7 cellular contexts compared by ENCODE assay signal in the genomic region with DNA sequence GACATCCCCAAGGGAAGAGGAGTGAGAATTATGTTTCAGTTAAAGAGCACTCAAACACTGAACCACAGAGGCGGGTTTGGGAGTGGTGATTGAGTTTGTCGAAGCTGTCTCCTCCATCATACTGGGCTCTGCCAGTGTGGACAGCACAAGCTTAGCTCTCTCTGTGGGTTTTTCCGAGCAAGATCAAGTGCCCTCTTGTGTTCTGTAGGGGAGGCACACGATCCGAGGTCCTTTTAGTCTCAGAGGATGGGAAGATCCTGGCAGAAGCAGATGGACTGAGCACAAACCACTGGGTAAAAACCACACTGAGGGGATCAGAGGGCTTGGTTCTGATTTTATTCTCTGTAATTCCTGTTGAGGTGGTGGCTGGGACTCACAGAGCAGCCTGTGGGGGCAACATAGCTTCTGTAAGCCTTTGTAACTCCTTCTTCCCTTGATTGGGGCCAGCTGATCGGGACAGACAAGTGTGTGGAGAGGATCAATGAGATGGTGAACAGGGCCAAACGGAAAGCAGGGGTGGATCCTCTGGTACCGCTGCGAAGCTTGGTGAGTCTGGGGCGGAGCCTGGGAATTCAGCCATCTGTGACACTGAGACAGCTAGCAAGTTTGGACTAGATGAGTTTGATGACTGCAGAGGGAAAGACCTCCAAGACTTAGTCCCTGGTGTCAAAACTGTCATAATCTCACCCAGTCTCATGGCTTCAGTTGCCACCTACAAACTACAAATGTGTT. TPM values are rescaled to one million over a fixed set of nuclear protein-coding genes. Genes with fewer than 3 reads are reported as not detected.
DNase-seq lines count a peak whose midpoint lies in the region; ATAC-seq and TF ChIP-seq lines count a peak whose summit lies in the region.

No MANE protein-coding gene starts in this region.

- H4K5ac ChIP-seq in IMR-90 (ENCODE audit: low read depth, low read length): no peak overlapping the region

- H4K91ac ChIP-seq in IMR-90 (ENCODE audit: insufficient read depth, low read depth, low read length): no peak overlapping the region

- in situ Hi-C loops in IMR-90 (cut with MboI; ENCODE audit: low sequenced_read_pairs): no loop called here

- H3K4me3 Mint-ChIP-seq in activated naive CD8-positive, alpha-beta T cell: peak overlapping the region; percentile 95

- H3K14ac ChIP-seq in IMR-90 (replicated peaks; ENCODE audit: low read depth, low read length): no peak overlapping the region

- DNase-seq in ELF-1 (ENCODE audit: low read depth, low spot score) (peak; percentile 57), IMR-90 (peak; percentile 37), iris pigment epithelial cell (ENCODE audit: low read depth) (peak; percentile 41), upper lobe of right lung (no peak), prostate gland (ENCODE audit: low spot score) (no peak)

- H3K9ac ChIP-seq in IMR-90 (ENCODE audit: low read depth, low read length): no peak overlapping the region; the same call in 1 of the 2 replicates

- H3K23ac ChIP-seq in IMR-90 (ENCODE audit: low read depth, low read length): peak overlapping the region; percentile 76; the same call in 1 of the 2 replicates

- 0 out of 2 replicates have a peak, but pooled peaks cover 10% of the 10 kb centered on the region for H4K20me1 ChIP-seq in IMR-90 (ENCODE audit: insufficient read depth, low read length)

- BruUV-seq in IMR-90 (replicated peaks; lab: Mats Ljungman, UMichigan): no TSS peak

- no peaks in the 10 kb centered on the region for H3K9me3 ChIP-seq in IMR-90 (ENCODE audit: control insufficient read depth, insufficient read depth, low read length)
- no peaks in the 10 kb centered on the region for H3K9me3 ChIP-seq in upper lobe of right lung
- H3K9me3 ChIP-seq in prostate gland: no peaks in the 10 kb centered on the region

- no peaks in the 10 kb centered on the region for H3K27me3 Mint-ChIP-seq in activated naive CD8-positive, alpha-beta T cell

- H2BK15ac ChIP-seq in IMR-90 (ENCODE audit: low read depth, low read length): no peak overlapping the region

- CTCF ChIA-PET in IMR-90 (lab: Yijun Ruan, JAX): no interaction called here

- no peak overlapping the region for H3K4me3 ChIP-seq in IMR-90 (ENCODE audit: insufficient read depth, low read depth, low read length)
- H3K4me3 ChIP-seq in upper lobe of right lung: peak overlapping the region; percentile 68
- H3K4me3 ChIP-seq in prostate gland: no peak overlapping the region

- H3K4me2 ChIP-seq in IMR-90 (ENCODE audit: low read depth, low read length): peak overlapping the region; percentile 97

- intact Hi-C loops in IMR-90 (cut with micrococcal nuclease) (no loop called here), upper lobe of right lung (cut with DNase I) (no loop called here), prostate gland (cut with DNase I) (no loop called here)

- H3K18ac ChIP-seq in IMR-90 (ENCODE audit: low read depth, low read length): no peak overlapping the region

- H2AK9ac ChIP-seq in IMR-90 (replicated peaks; ENCODE audit: low read depth, low read length, poor library complexity): no peak overlapping the region

- ATAC-seq in IMR-90 (ENCODE audit: low read depth) (no peak), upper lobe of right lung (no peak), GM19035 (IDR thresholded peaks at IDR 0.05; ENCODE audit: unreplicated experiment) (no peak)

- H2BK120ac ChIP-seq in IMR-90 (ENCODE audit: low read depth, low read length): no peak overlapping the region

- peak; percentile 36 for TF ChIP-seq CTCF in IMR-90 (conservative IDR thresholded peaks at IDR 0.05; ENCODE audit: low read depth, low read length)
- TF ChIP-seq CTCF in upper lobe of right lung (IDR thresholded peaks at IDR 0.05): peak; percentile 13
- peak in 1 of 4 experiments; percentile 46 for TF ChIP-seq CTCF in prostate gland (IDR thresholded peaks at IDR 0.05)

- H3K27me3 ChIP-seq in IMR-90 (ENCODE audit: control insufficient read depth, insufficient read depth, low read length): no peaks in the 10 kb centered on the region
- H3K27me3 ChIP-seq in upper lobe of right lung: no peaks in the 10 kb centered on the region
- H3K27me3 ChIP-seq in prostate gland (replicated peaks; ENCODE audit: insufficient read depth): no peaks in the 10 kb centered on the region

- H3K4me1 Mint-ChIP-seq in activated naive CD8-positive, alpha-beta T cell (ENCODE audit: low read depth): peaks cover 66% of the 10 kb centered on the region

- H3K36me3 Mint-ChIP-seq in activated naive CD8-positive, alpha-beta T cell: peaks cover 6% of the 10 kb centered on the region

- no peak for TF ChIP-seq RAD21 in IMR-90 (IDR thresholded peaks at IDR 0.05; ENCODE audit: low read length)

- dilution Hi-C loops in IMR-90 (cut with HindIII; ENCODE audit: low sequenced_read_pairs, unreplicated experiment): no loop called here

- no peaks in the 10 kb centered on the region for H3K9me3 Mint-ChIP-seq in activated naive CD8-positive, alpha-beta T cell (ENCODE audit: low read depth)

- H3K27ac Mint-ChIP-seq in activated naive CD8-positive, alpha-beta T cell: peak overlapping the region; percentile 99

- WGBS in IMR-90 (ENCODE audit: extremely low coverage in 2 of 2, insufficient read length in 1 of 2), 2 experiments: no CpG with 5 or more reads among the region's 10 CpGs
- WGBS in prostate gland: 33% methylated on average over 10 of the region's 10 CpGs

- H3K4me1 ChIP-seq in IMR-90 (ENCODE audit: control insufficient read depth, insufficient read depth, low read length): peaks cover 14% of the 10 kb centered on the region
- H3K4me1 ChIP-seq in upper lobe of right lung: peaks cover 25% of the 10 kb centered on the region
- no peaks in the 10 kb centered on the region for H3K4me1 ChIP-seq in prostate gland (replicated peaks)

- H3K56ac ChIP-seq in IMR-90 (ENCODE audit: extremely low read depth, insufficient read depth, low read length): no peak overlapping the region

- H3K9me1 ChIP-seq in IMR-90 (ENCODE audit: insufficient read depth, low read length): peaks cover 26% of the 10 kb centered on the region

- H2BK5ac ChIP-seq in IMR-90 (ENCODE audit: low read depth, low read length, poor library complexity, severe bottlenecking): no peak overlapping the region

- peak overlapping the region; percentile 30; the same call in 1 of the 2 replicates for H3K27ac ChIP-seq in IMR-90 (ENCODE audit: insufficient read depth, low read length)
- H3K27ac ChIP-seq in upper lobe of right lung: no peak overlapping the region
- H3K27ac ChIP-seq in prostate gland: no peak overlapping the region

- H2AFZ ChIP-seq in IMR-90 (replicated peaks; ENCODE audit: low read length, poor library complexity): no peak overlapping the region

- peaks cover 31 to 67% of the 10 kb centered on the region in 2 experiments for H3K79me1 ChIP-seq in IMR-90 (ENCODE audit: low read depth in 1 of 2, low read length in 2 of 2)

- no peak overlapping the region for H3K4ac ChIP-seq in IMR-90 (ENCODE audit: low read depth, low read length)

- H2BK20ac ChIP-seq in IMR-90 (ENCODE audit: low read depth, low read length): no peak overlapping the region

- H3K36me3 ChIP-seq in IMR-90 (ENCODE audit: control insufficient read depth, insufficient read depth, low read length): peaks cover 32% of the 10 kb centered on the region
- H3K36me3 ChIP-seq in upper lobe of right lung: peaks cover 32% of the 10 kb centered on the region
- no peaks in the 10 kb centered on the region for H3K36me3 ChIP-seq in prostate gland

- H4K8ac ChIP-seq in IMR-90 (ENCODE audit: low read depth in 2 of 2, low read length in 2 of 2): 0 out of 4 replicates have a peak overlapping the region, but pooled peaks have one; percentile 14 to 17

- TF ChIP-seq POLR2A in IMR-90 (IDR thresholded peaks at IDR 0.05; ENCODE audit: low read depth, low read length): no peak
- no peak for TF ChIP-seq POLR2A in prostate gland (IDR thresholded peaks at IDR 0.05)

- POLR2A ChIA-PET in IMR-90 (lab: Charles Lee; ENCODE audit: unreplicated experiment): no interaction called here

- H2AK5ac ChIP-seq in IMR-90 (ENCODE audit: low read depth, low read length): 0 out of 2 replicates have a peak overlapping the region, but pooled peaks have one; percentile 1

TF ChIP-seq in IMR-90, 13 proteins besides CTCF, POLR2A, EP300 and RAD21:
- TF ChIP-seq, protein P1, sequence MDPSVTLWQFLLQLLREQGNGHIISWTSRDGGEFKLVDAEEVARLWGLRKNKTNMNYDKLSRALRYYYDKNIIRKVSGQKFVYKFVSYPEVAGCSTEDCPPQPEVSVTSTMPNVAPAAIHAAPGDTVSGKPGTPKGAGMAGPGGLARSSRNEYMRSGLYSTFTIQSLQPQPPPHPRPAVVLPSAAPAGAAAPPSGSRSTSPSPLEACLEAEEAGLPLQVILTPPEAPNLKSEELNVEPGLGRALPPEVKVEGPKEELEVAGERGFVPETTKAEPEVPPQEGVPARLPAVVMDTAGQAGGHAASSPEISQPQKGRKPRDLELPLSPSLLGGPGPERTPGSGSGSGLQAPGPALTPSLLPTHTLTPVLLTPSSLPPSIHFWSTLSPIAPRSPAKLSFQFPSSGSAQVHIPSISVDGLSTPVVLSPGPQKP (IDR thresholded peaks at IDR 0.05; ENCODE audit: borderline replicate concordance, low read depth, low read length): no peak
- TF ChIP-seq, protein P2, sequence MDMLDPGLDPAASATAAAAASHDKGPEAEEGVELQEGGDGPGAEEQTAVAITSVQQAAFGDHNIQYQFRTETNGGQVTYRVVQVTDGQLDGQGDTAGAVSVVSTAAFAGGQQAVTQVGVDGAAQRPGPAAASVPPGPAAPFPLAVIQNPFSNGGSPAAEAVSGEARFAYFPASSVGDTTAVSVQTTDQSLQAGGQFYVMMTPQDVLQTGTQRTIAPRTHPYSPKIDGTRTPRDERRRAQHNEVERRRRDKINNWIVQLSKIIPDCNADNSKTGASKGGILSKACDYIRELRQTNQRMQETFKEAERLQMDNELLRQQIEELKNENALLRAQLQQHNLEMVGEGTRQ (IDR thresholded peaks at IDR 0.05; ENCODE audit: low read depth, low read length): no peak
- TF ChIP-seq SMC3 (IDR thresholded peaks at IDR 0.05; ENCODE audit: low read depth, low read length): 0 out of 2 replicates have a peak, but pooled peaks have one; percentile 11

RNA-seq across cellular contexts. Expression of a gene that starts 2.0 kb away (rescaled TPM):
- total RNA-seq in IMR-90 (2012; rRNA removed): 60.4 and 77.8 TPM in 2 replicates
- 146 and 150 TPM in 2 replicates for polyA plus RNA-seq in IMR-90 (2012; rRNA removed)
- polyA plus RNA-seq in IMR-90 (2012; cell fraction: cytosol; rRNA removed): 119 and 140 TPM in 2 replicates
- 281 and 318 TPM in 2 replicates for polyA plus RNA-seq in IMR-90 (2012; cell fraction: nucleus; rRNA removed; ENCODE audit: low replicate concordance)
- total RNA-seq in upper lobe of right lung: 126 TPM
- 10 to 100 TPM; 56.4 to 58.5 TPM for total RNA-seq in prostate gland

RNA-seq across cellular contexts. Expression of a gene that starts 59.6 kb away (rescaled TPM):
- total RNA-seq in IMR-90 (2012; rRNA removed) (11.1 and 13.9 TPM in 2 replicates), upper lobe of right lung (19.5 TPM), prostate gland (10 to 100 TPM; 18.2 to 41.4 TPM)
- polyA plus RNA-seq in IMR-90 (2012; rRNA removed): 13.4 and 15.0 TPM in 2 replicates
- polyA plus RNA-seq in IMR-90 (2012; cell fraction: cytosol; rRNA removed): 5.4 and 5.9 TPM in 2 replicates
- polyA plus RNA-seq in IMR-90 (2012; cell fraction: nucleus; rRNA removed; ENCODE audit: low replicate concordance): 30.8 and 50.7 TPM in 2 replicates

RNA-seq across cellular contexts. Expression of a gene that starts 60.0 kb away (rescaled TPM):
- 5.4 and 15.6 TPM in 2 replicates for total RNA-seq in IMR-90 (2012; rRNA removed)
- polyA plus RNA-seq in IMR-90 (2012; rRNA removed): 11.1 and 11.2 TPM in 2 replicates
- polyA plus RNA-seq in IMR-90 (2012; cell fraction: cytosol; rRNA removed): 1.4 and 1.6 TPM in 2 replicates
- 2.6 and 9.3 TPM in 2 replicates for polyA plus RNA-seq in IMR-90 (2012; cell fraction: nucleus; rRNA removed; ENCODE audit: low replicate concordance)
- 27.9 TPM for total RNA-seq in upper lobe of right lung
- 10 to 100 TPM; 20.2 to 25.9 TPM for total RNA-seq in prostate gland

Comparison
In these comparisons a context has a peak if more than half of its experiments do, and no peak if none do; other contexts are left out.
1. DNase-seq: peak in ELF-1 (single experiment), IMR-90 (single experiment) and iris pigment epithelial cell (single experiment); none in upper lobe of right lung (single experiment) and prostate gland (single experiment).